23 cellular contexts compared by ENCODE assay signal in the genomic region with DNA sequence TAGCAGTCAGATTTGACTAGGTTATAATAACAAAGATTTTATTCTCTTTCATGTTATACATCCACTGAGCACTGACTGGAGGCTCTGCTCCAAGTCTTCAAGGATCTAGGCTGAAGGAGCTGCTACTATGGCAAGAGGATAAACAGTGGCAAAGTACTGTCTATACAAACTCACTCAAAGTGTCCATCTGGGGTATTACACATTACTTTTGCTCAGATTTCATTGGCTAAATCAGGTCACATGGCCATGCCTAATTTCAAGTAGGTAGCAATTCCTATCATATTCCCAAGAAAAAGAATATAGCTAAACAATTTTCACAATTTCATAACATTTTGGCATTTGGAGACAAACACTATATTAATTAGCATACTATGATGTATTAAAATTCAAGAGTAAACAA. TPM values are rescaled to one million over a fixed set of nuclear protein-coding genes. Genes with fewer than 3 reads are reported as not detected.
DNase-seq lines count a peak whose midpoint lies in the region; ATAC-seq and TF ChIP-seq lines count a peak whose summit lies in the region.
"Had no signal": no experiment of that assay in that cellular context is flagged by ENCODE, and none has a peak within 500 bp of the region (broad histone marks: within the 10 kb centered on the region; RNA-seq: fewer than 3 reads in every experiment).

No MANE protein-coding gene starts in this region.

- ATAC-seq in T-helper 17 cell (no peak), GM21529 (IDR thresholded peaks at IDR 0.05; ENCODE audit: unreplicated experiment) (no peak), GM21528 (IDR thresholded peaks at IDR 0.05; ENCODE audit: low FRiP score, unreplicated experiment) (no peak)
- ATAC-seq in activated naive CD4-positive, alpha-beta T cell treated with anti-CD3 and anti-CD28 coated beads, Interleukin-2, amount 50 U/mL, for 72 hours, result no peak

- DNase-seq in ELR (ENCODE audit: low read depth), result peak; percentile 47
- peak; percentile 10 for DNase-seq in HFF-Myc (ENCODE audit: extremely low read depth, low read depth)
- DNase-seq in T-helper 17 cell, result no peak
- DNase-seq in fibroblast of mammary gland (ENCODE audit: low read depth), result peak; percentile 36
- DNase-seq in H7, result no peak
- no peak for DNase-seq in activated naive CD4-positive, alpha-beta T cell treated with anti-CD3 and anti-CD28 coated beads, Interleukin-2, amount 50 U/mL, for 72 hours (ENCODE audit: low spot score in 2 of 2)
- DNase-seq: activated CD4-positive, alpha-beta T cell treated with anti-CD3 and anti-CD28 coated beads, Interleukin-2, amount 10 ng/mL, durations not matched to agents 7 days and 5 days; activated CD8-positive, alpha-beta memory T cell treated with anti-CD3 and anti-CD28 coated beads, Interleukin-2, amount 50 U/mL, for 4 hours; activated effector memory CD4-positive, alpha-beta T cell treated with Interleukin-2 at 50 U/mL for 16 hours; CD4-positive, alpha-beta memory T cell; DMS153; NCI-H1436; NCI-H748 treated with DMSO at 0.1 percent for 48 hours; nucleus accumbens; SIG-M5; stimulated activated CD4-positive, alpha-beta T cell treated with anti-CD3 and anti-CD28 coated beads, Interleukin-4, amount 100 ng/mL, for 24 hours; stomach; transverse colon had no signal

- no peaks in the 10 kb centered on the region for H3K36me3 ChIP-seq in H7 (replicated peaks; ENCODE audit: control insufficient read depth, insufficient read depth, low read length)
- H3K36me3 ChIP-seq: esophagus muscularis mucosa, stomach, transverse colon had no signal

- H3K4me3 ChIP-seq in HFF-Myc (replicated peaks; ENCODE audit: low read depth, low read length), result no peak overlapping the region
- H3K4me3 ChIP-seq in fibroblast of mammary gland (ENCODE audit: control insufficient read depth, low read depth, low read length), result no peak overlapping the region
- no peak overlapping the region for H3K4me3 ChIP-seq in H7 (ENCODE audit: insufficient read depth, low read depth, low read length)
- H3K4me3 ChIP-seq: esophagus muscularis mucosa, lung, stomach, transverse colon had no signal

- peaks cover 36% of the 10 kb centered on the region for H3K4me1 Mint-ChIP-seq in T-helper 17 cell

- H3K9me3 ChIP-seq in T-helper 17 cell (ENCODE audit: control insufficient read depth, low read length, poor library complexity, severe bottlenecking), result no peaks in the 10 kb centered on the region
- H3K9me3 ChIP-seq: esophagus muscularis mucosa, stomach, transverse colon had no signal

- no peaks in the 10 kb centered on the region for H3K36me3 Mint-ChIP-seq in T-helper 17 cell (ENCODE audit: low read depth)
- H3K36me3 Mint-ChIP-seq in activated naive CD4-positive, alpha-beta T cell treated with anti-CD3 and anti-CD28 coated beads, Interleukin-2, amount 50 U/mL, for 72 hours, result peaks cover 0 to 2% of the 10 kb centered on the region in 2 donors

- H3K27me3 ChIP-seq in H7 (ENCODE audit: control insufficient read depth, insufficient read depth, low read length), result no peaks in the 10 kb centered on the region
- H3K27me3 ChIP-seq: esophagus muscularis mucosa, stomach, transverse colon had no signal

- peak overlapping the region; percentile 78 for H3K27ac Mint-ChIP-seq in T-helper 17 cell
- no peak overlapping the region for H3K27ac Mint-ChIP-seq in activated naive CD4-positive, alpha-beta T cell treated with anti-CD3 and anti-CD28 coated beads, Interleukin-2, amount 50 U/mL, for 72 hours
- H3K27ac Mint-ChIP-seq: activated CD4-positive, alpha-beta T cell treated with anti-CD3 and anti-CD28 coated beads, Interleukin-2, amount 10 ng/mL, durations not matched to agents 7 days and 5 days; T-helper 1 cell treated with Interleukin-12 subunit alpha and Interleukin-12 subunit beta and Interleukin-4 antibody, amounts not matched to agents 30 μg/mL and 1 μg/mL, for 36 hours had no signal

- peaks cover 0 to under 1% of the 10 kb centered on the region in 2 donors for H3K9me3 Mint-ChIP-seq in activated naive CD4-positive, alpha-beta T cell treated with anti-CD3 and anti-CD28 coated beads, Interleukin-2, amount 50 U/mL, for 72 hours
- H3K9me3 Mint-ChIP-seq: activated CD4-positive, alpha-beta T cell treated with anti-CD3 and anti-CD28 coated beads, Interleukin-2, amount 10 ng/mL, durations not matched to agents 7 days and 5 days; CD4-positive, alpha-beta memory T cell; T-helper 1 cell treated with Interleukin-12 subunit alpha and Interleukin-12 subunit beta and Interleukin-4 antibody, amounts not matched to agents 30 μg/mL and 1 μg/mL, for 36 hours had no signal

- no peaks in the 10 kb centered on the region for H3K27me3 Mint-ChIP-seq in T-helper 17 cell
- H3K27me3 Mint-ChIP-seq: activated CD4-positive, alpha-beta T cell treated with anti-CD3 and anti-CD28 coated beads, Interleukin-2, amount 10 ng/mL, durations not matched to agents 7 days and 5 days; CD4-positive, alpha-beta memory T cell had no signal

- TF ChIP-seq CTCF in HFF-Myc (IDR thresholded peaks at IDR 0.05; ENCODE audit: low read depth, low read length, missing control alignments) (no peak), fibroblast of mammary gland (conservative IDR thresholded peaks at IDR 0.05; ENCODE audit: control insufficient read depth, insufficient read depth, low read depth, low read length) (no peak)

- no peak overlapping the region for H3K4me3 Mint-ChIP-seq in T-helper 17 cell
- H3K4me3 Mint-ChIP-seq: activated CD4-positive, alpha-beta T cell treated with anti-CD3 and anti-CD28 coated beads, Interleukin-2, amount 10 ng/mL, durations not matched to agents 7 days and 5 days; T-helper 1 cell treated with Interleukin-12 subunit alpha and Interleukin-12 subunit beta and Interleukin-4 antibody, amounts not matched to agents 30 μg/mL and 1 μg/mL, for 36 hours had no signal

RNA-seq across cellular contexts. Expression of gene CDK17, which starts 40.9 kb away (rescaled TPM):
- total RNA-seq in T-helper 17 cell, result 100 to 1,000 TPM; 123 to 131 TPM
- 25.3 and 25.5 TPM in 2 replicates for total RNA-seq in H7 (2014; rRNA removed; shearing (Covaris generic))
- 10 to 100 TPM; 43.5 to 51.0 TPM for total RNA-seq in activated naive CD4-positive, alpha-beta T cell treated with anti-CD3 and anti-CD28 coated beads, Interleukin-2, amount 50 U/mL, for 72 hours

Comparison
In these comparisons a context has a peak if more than half of its experiments do, and no peak if none do; other contexts are left out.
1. DNase-seq: peak in ELR (single experiment), HFF-Myc (single experiment) and fibroblast of mammary gland (single experiment); none in T-helper 17 cell (0 of 3), H7 (single experiment) and activated naive CD4-positive, alpha-beta T cell treated with anti-CD3 and anti-CD28 coated beads, Interleukin-2, amount 50 U/mL, for 72 hours (0 of 2).